Comparison of ENCODE assay signal across 14 cellular contexts in the genomic region with DNA sequence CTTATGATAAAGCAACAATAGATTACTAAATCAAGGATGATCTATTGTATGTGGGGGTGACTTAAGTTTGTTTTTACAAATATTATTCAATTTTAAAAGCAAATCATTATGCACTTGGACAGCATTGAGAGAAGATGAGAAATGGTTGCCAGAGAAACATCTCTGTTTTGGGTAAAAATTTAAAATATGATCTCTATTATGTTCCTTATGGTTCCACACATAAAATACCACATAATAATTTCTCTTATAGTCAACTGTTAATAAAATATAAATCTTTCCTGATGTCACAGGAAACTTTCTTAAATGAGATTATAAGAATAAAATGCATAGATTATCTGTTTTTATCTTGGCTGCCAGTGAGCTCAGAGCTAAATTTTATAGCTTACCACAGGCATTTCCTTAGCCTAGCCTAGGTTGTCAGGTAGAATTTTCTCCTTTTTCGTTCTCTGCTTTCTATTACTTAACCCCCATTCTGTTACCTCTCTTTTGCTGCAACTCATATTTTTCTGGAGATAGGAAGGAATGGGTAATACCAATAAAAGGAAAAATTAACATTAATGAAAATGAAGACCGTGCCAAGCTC.
DNase-seq lines count a peak whose midpoint lies in the region; ATAC-seq, FAIRE-seq and TF ChIP-seq lines count a peak whose summit lies in the region.
"Had no signal": no experiment of that assay in that cellular context is flagged by ENCODE, and none has a peak within 500 bp of the region (broad histone marks: within the 10 kb centered on the region; RNA-seq: fewer than 3 reads in every experiment).

No MANE protein-coding gene starts in this region.

- H3K4me2 ChIP-seq in Loucy (ENCODE audit: low read depth, low read length, poor library complexity, severe bottlenecking) (peak overlapping the region; percentile 63), PC-3 (ENCODE audit: low read length) (peak overlapping the region; percentile 31), smooth muscle cell (peak overlapping the region; percentile 0)
- H3K4me2 ChIP-seq: GM23338 had no signal

- no peaks in the 10 kb centered on the region for H3F3A ChIP-seq in Loucy (ENCODE audit: low read depth)
- no peaks in the 10 kb centered on the region for H3F3A ChIP-seq in PC-3 (ENCODE audit: low read length, unreplicated experiment)
- no peaks in the 10 kb centered on the region for H3F3A ChIP-seq in smooth muscle cell (ENCODE audit: low read depth)

- TF ChIP-seq POLR2A in esophagus squamous epithelium (IDR thresholded peaks at IDR 0.05) = no peak

- H3K4me1 ChIP-seq in Loucy (ENCODE audit: insufficient read depth, low read length, poor library complexity, severe bottlenecking) (peaks cover 19% of the 10 kb centered on the region), PC-3 (ENCODE audit: insufficient read depth, low read length) (peaks cover 16% of the 10 kb centered on the region), smooth muscle cell (ENCODE audit: low read depth) (peaks cover 7% of the 10 kb centered on the region), esophagus squamous epithelium (peaks cover 4 to 6% (median 4%) of the 10 kb centered on the region in 3 donors)

- H3K9me3 ChIP-seq in Loucy (ENCODE audit: insufficient read depth, low read depth, low read length) = no peaks in the 10 kb centered on the region
- H3K9me3 ChIP-seq in PC-3 (ENCODE audit: low read length) = no peaks in the 10 kb centered on the region
- H3K9me3 ChIP-seq in smooth muscle cell (replicated peaks; ENCODE audit: low read depth) = no peaks in the 10 kb centered on the region
- H3K9me3 ChIP-seq in esophagus squamous epithelium = no peaks in the 10 kb centered on the region

- POLR2A ChIA-PET in PC-3 (lab: Charles Lee; ENCODE audit: unreplicated experiment) = interaction anchor here (0.5 to 0.7 kb wide), 2 partner anchors 18 to 870 kb away, joined by 3 to 8 read pairs; no protein-coding TSS in a partner anchor

- H3K9ac ChIP-seq in Loucy (ENCODE audit: low read depth, low read length, poor library complexity, severe bottlenecking) (no peak overlapping the region), PC-3 (ENCODE audit: low read length) (no peak overlapping the region), smooth muscle cell (ENCODE audit: low read depth) (no peak overlapping the region)

- peak overlapping the region; percentile 37 for H3K4me3 ChIP-seq in Loucy (ENCODE audit: low read length, poor library complexity, severe bottlenecking)
- no peak overlapping the region for H3K4me3 ChIP-seq in PC-3 (ENCODE audit: low read length)
- no peak overlapping the region for H3K4me3 ChIP-seq in smooth muscle cell
- no peak overlapping the region for H3K4me3 ChIP-seq in esophagus squamous epithelium
- H3K4me3 ChIP-seq: GM23338 had no signal

- no peak overlapping the region for H2AFZ ChIP-seq in Loucy (ENCODE audit: low read length)
- H2AFZ ChIP-seq in PC-3 (ENCODE audit: low read length) = no peak overlapping the region
- no peak overlapping the region for H2AFZ ChIP-seq in smooth muscle cell (ENCODE audit: low read depth)

- H3K9me2 ChIP-seq in Loucy (replicated peaks; ENCODE audit: low read depth, low read length) (no peaks in the 10 kb centered on the region), PC-3 (replicated peaks; ENCODE audit: low read length) (no peaks in the 10 kb centered on the region)

- no peaks in the 10 kb centered on the region for H3K36me3 ChIP-seq in Loucy (ENCODE audit: insufficient read depth, low read length)
- no peaks in the 10 kb centered on the region for H3K36me3 ChIP-seq in PC-3 (ENCODE audit: low read depth, low read length)
- H3K36me3 ChIP-seq in smooth muscle cell (ENCODE audit: low read depth) = no peaks in the 10 kb centered on the region
- no peaks in the 10 kb centered on the region for H3K36me3 ChIP-seq in esophagus squamous epithelium

- H3K27me3 ChIP-seq in Loucy (ENCODE audit: insufficient read depth, low read length, poor library complexity, severe bottlenecking) (no peaks in the 10 kb centered on the region), PC-3 (ENCODE audit: low read length) (no peaks in the 10 kb centered on the region), smooth muscle cell (ENCODE audit: low read depth) (no peaks in the 10 kb centered on the region), esophagus squamous epithelium (no peaks in the 10 kb centered on the region)

- H3K27ac ChIP-seq in PC-3 (ENCODE audit: low read length) (no peak overlapping the region), smooth muscle cell (ENCODE audit: low read depth) (no peak overlapping the region), esophagus squamous epithelium (no peak overlapping the region)

- CTCF ChIA-PET in PC-3 (lab: Charles Lee) = interaction anchor here (1.0 kb wide), 1 partner anchor 94 kb away, joined by 3 read pairs; no protein-coding TSS in a partner anchor

- FAIRE-seq in TTC549 (lab: Jason Lieb, UNC) = peak; percentile 3

- WGBS in smooth muscle cell (ENCODE audit: low lambda C conversion rate) = 72% methylated on average over 2 of the region's 2 CpGs
- 84 to 88% methylated on average over 2 of the region's 2 CpGs for WGBS in esophagus squamous epithelium, 2 donors

- H3K79me2 ChIP-seq in Loucy (ENCODE audit: insufficient read depth, low read length) = no peaks in the 10 kb centered on the region
- H3K79me2 ChIP-seq in PC-3 (ENCODE audit: low read length) = no peaks in the 10 kb centered on the region
- H3K79me2 ChIP-seq in smooth muscle cell (ENCODE audit: low read depth) = no peaks in the 10 kb centered on the region

- BruUV-seq in PC-3 (replicated peaks; lab: Mats Ljungman, UMichigan) = no TSS peak

- no peaks in the 10 kb centered on the region for H4K20me1 ChIP-seq in Loucy (ENCODE audit: insufficient read depth, low read length, poor library complexity, severe bottlenecking)
- no peaks in the 10 kb centered on the region for H4K20me1 ChIP-seq in PC-3 (ENCODE audit: low read length)
- H4K20me1 ChIP-seq in smooth muscle cell (ENCODE audit: low read depth) = no peaks in the 10 kb centered on the region

- no peak for TF ChIP-seq CTCF in Loucy (conservative IDR thresholded peaks at IDR 0.05; ENCODE audit: low read length)
- TF ChIP-seq CTCF in PC-3 (conservative IDR thresholded peaks at IDR 0.05; ENCODE audit: low read depth, low read length) = no peak
- no peak for TF ChIP-seq CTCF in smooth muscle cell (IDR thresholded peaks at IDR 0.05; ENCODE audit: borderline replicate concordance, insufficient read depth, poor library complexity, severe bottlenecking)
- TF ChIP-seq CTCF in esophagus squamous epithelium (IDR thresholded peaks at IDR 0.05) = no peak

- DNase-seq in PC-3 (peak; percentile 62), smooth muscle cell (lab: John Stamatoyannopoulos, UW; ENCODE audit: unreplicated experiment) (no peak), esophagus squamous epithelium (lab: John Stamatoyannopoulos, UW) (no peak), NCI-H2107 (lab: John Stamatoyannopoulos, UW) (no peak), NCI-H446 treated with DMSO at 0.1 percent for 48 hours (lab: John Stamatoyannopoulos, UW) (no peak)
- DNase-seq: C1 segment of cervical spinal cord; Calu3; CD4-positive, alpha-beta T cell; DMS 273 treated with DMSO at 0.1 percent for 48 hours; H7 had no signal

- intact Hi-C loops in PC-3 (cut with micrococcal nuclease) = no loop called here
- intact Hi-C loops in esophagus squamous epithelium (cut with DNase I) = no loop called here

- peak; percentile 57 for ATAC-seq in PC-3
- ATAC-seq in GM19023 (IDR thresholded peaks at IDR 0.05; ENCODE audit: unreplicated experiment) = no peak
- ATAC-seq: GM23338 had no signal

Comparison
In these comparisons a context has a peak if more than half of its experiments do, and no peak if none do; other contexts are left out.
1. H3K4me2 ChIP-seq: peak in every context shown above with its lines; median percentile 63 in Loucy; 31 in PC-3; 0 in smooth muscle cell.